In genomic region chr17:42980274-42980765, GRCh38 we compare ENCODE assay signal across 1 cellular context.
TF ChIP-seq lines count a peak whose summit lies in the region.

RUNDC1 (plus strand) TSS chr17:42980565; CDS start chr17:42980577, 12 bp downstream.

TF ChIP-seq in HepG2, 621 proteins besides CTCF, POLR2A, EP300 and RAD21 (continued from another document and continues in another):
- no peak for TF ChIP-seq ZBTB14 (CRISPR knock-in tag; IDR thresholded peaks at IDR 0.05)
- no peak for TF ChIP-seq ZNF776 (CRISPR knock-in tag; IDR thresholded peaks at IDR 0.05)
- no peak; the same call in 1 of the 2 replicates for TF ChIP-seq ZBTB49 (CRISPR knock-in tag; IDR thresholded peaks at IDR 0.05; ENCODE audit: borderline replicate concordance)
- no peak for TF ChIP-seq AKNA (CRISPR knock-in tag; IDR thresholded peaks at IDR 0.05; ENCODE audit: borderline replicate concordance)
- TF ChIP-seq NFRKB (IDR thresholded peaks at IDR 0.05): no peak
- no peak for TF ChIP-seq REPIN1 (CRISPR knock-in tag; IDR thresholded peaks at IDR 0.05; ENCODE audit: borderline replicate concordance, low read depth)
- peak; percentile 42; the same call in 1 of the 2 replicates for TF ChIP-seq RFX5 (IDR thresholded peaks at IDR 0.05; ENCODE audit: low read depth, low read length)
- TF ChIP-seq ZNF354B (CRISPR knock-in tag; IDR thresholded peaks at IDR 0.05): no peak
- TF ChIP-seq RFX3 (CRISPR knock-in tag; IDR thresholded peaks at IDR 0.05): peak; percentile 99
- no peak for TF ChIP-seq ZNF770 (CRISPR knock-in tag; IDR thresholded peaks at IDR 0.05)
- no peak for TF ChIP-seq ATF3 (CRISPR knock-in tag; IDR thresholded peaks at IDR 0.05)
- no peak for TF ChIP-seq TCF7L2 (IDR thresholded peaks at IDR 0.05; ENCODE audit: low read depth, low read length)
- TF ChIP-seq ZNF326 (CRISPR knock-in tag; IDR thresholded peaks at IDR 0.05; ENCODE audit: borderline replicate concordance): no peak
- TF ChIP-seq ZNF556 (CRISPR knock-in tag; IDR thresholded peaks at IDR 0.05; ENCODE audit: borderline replicate concordance): no peak
- no peak for TF ChIP-seq MLX (CRISPR knock-in tag; IDR thresholded peaks at IDR 0.05)
- 0 out of 2 replicates have a peak, but pooled peaks have one; percentile 44 for TF ChIP-seq ZFP36L2 (CRISPR knock-in tag; IDR thresholded peaks at IDR 0.05)
- peak; percentile 27 for TF ChIP-seq JARID2 (CRISPR knock-in tag; IDR thresholded peaks at IDR 0.05; ENCODE audit: insufficient replicate concordance)
- 0 out of 2 replicates have a peak, but pooled peaks have one; percentile 16 for TF ChIP-seq JUN (CRISPR knock-in tag; IDR thresholded peaks at IDR 0.05)
- TF ChIP-seq NFIC (IDR thresholded peaks at IDR 0.05; ENCODE audit: low read length): no peak
- no peak for TF ChIP-seq ZNF460 (CRISPR knock-in tag; IDR thresholded peaks at IDR 0.05; ENCODE audit: borderline replicate concordance)
- TF ChIP-seq ZNF839 (CRISPR knock-in tag; IDR thresholded peaks at IDR 0.05; ENCODE audit: borderline replicate concordance): no peak
- TF ChIP-seq DZIP1 (CRISPR knock-in tag; IDR thresholded peaks at IDR 0.05): no peak
- no peak for TF ChIP-seq GLMP (CRISPR knock-in tag; IDR thresholded peaks at IDR 0.05; ENCODE audit: borderline replicate concordance)
- no peak; the same call in 1 of the 2 replicates for TF ChIP-seq ARID3A (IDR thresholded peaks at IDR 0.05; ENCODE audit: low read depth, low read length)
- TF ChIP-seq POGK (CRISPR knock-in tag; conservative IDR thresholded peaks at IDR 0.05): peak; percentile 72; the same call in 1 of the 2 replicates
- peak; percentile 96 for TF ChIP-seq ATF7-NPFF (CRISPR knock-in tag; IDR thresholded peaks at IDR 0.05; ENCODE audit: low read depth)
- no peak for TF ChIP-seq ZNF597 (CRISPR knock-in tag; IDR thresholded peaks at IDR 0.05)
- TF ChIP-seq ZNF275 (CRISPR knock-in tag; IDR thresholded peaks at IDR 0.05; ENCODE audit: borderline replicate concordance): no peak
- no peak for TF ChIP-seq NPAS2 (CRISPR knock-in tag; IDR thresholded peaks at IDR 0.05; ENCODE audit: borderline replicate concordance)
- TF ChIP-seq ZNF263 (CRISPR knock-in tag; IDR thresholded peaks at IDR 0.05): no peak
- TF ChIP-seq SNAPC5 (CRISPR knock-in tag; IDR thresholded peaks at IDR 0.05; ENCODE audit: borderline replicate concordance): no peak
- TF ChIP-seq ELF3 (CRISPR knock-in tag; IDR thresholded peaks at IDR 0.05): peak; percentile 98
